In the genomic region with DNA sequence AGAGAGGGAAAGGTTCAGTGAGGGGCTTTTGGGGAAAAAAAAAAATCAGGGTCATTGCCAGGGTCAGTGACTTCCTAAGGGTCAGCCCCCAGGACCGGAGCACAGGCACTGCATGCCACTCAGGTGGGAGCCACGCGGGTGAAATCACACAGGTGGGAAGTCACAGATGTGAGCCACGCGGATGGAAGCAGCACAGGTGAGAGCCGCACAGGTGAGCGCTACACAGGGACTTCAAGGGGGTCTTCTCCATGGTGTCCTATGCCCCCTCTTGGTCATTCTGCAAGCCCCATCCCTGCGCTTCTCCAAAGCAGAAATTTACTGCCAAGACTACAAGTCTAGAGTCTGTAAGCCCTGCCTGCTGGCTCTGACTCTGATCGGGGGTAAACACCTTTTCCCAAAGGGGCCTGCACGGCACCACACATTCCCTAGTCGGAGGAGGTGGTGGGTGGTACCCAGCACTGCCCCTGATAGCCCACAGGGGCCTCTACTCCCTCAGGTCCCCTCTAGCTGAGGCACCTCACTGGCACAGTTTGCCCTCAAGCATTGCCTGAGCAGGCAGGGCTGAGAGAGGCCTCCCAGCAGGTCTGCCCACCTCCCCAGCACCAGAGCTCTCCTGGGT, we compare ENCODE assay signal across 26 cellular contexts. TPM values are rescaled to one million over a fixed set of nuclear protein-coding genes. Genes with fewer than 3 reads are reported as not detected.
A peak's percentile ranks its signal among the peaks of the same experiment; 100 is the strongest.
DNase-seq lines count a peak whose midpoint lies in the region; ATAC-seq and TF ChIP-seq lines count a peak whose summit lies in the region.
"Had no signal": no experiment of that assay in that cellular context is flagged by ENCODE, and none has a peak within 500 bp of the region (broad histone marks: within the 10 kb centered on the region; RNA-seq: fewer than 3 reads in every experiment).

No MANE protein-coding gene starts in this region.

- H2AK5ac ChIP-seq in H9 (ENCODE audit: insufficient read length, low read length), result no peak overlapping the region
- peak overlapping the region; percentile 56 for H2AK5ac ChIP-seq in neuronal stem cell (ENCODE audit: low read depth, low read length)

- H3K36me3 ChIP-seq in neuronal stem cell (replicated peaks in 1 of 2; ENCODE audit: control insufficient read depth in 2 of 2, insufficient read depth in 2 of 2, low read length in 2 of 2), result no peaks in the 10 kb centered on the region
- H3K36me3 ChIP-seq: SJCRH30 had no signal

- H2BK20ac ChIP-seq in H9 (ENCODE audit: low read depth, low read length, poor library complexity, severe bottlenecking), result no peak overlapping the region

- no peak overlapping the region for H4K5ac ChIP-seq in H9 (ENCODE audit: insufficient read length, low read depth, low read length)

- H3K23me2 ChIP-seq in H9 (ENCODE audit: insufficient read length, low read depth, low read length, poor library complexity, severe bottlenecking), result no peaks in the 10 kb centered on the region

- H3K27ac ChIP-seq in H9 (ENCODE audit: insufficient read length, low read depth, low read length) (no peak overlapping the region), coronary artery (no peak overlapping the region), neuronal stem cell (replicated peaks; ENCODE audit: low read length) (no peak overlapping the region)
- H3K27ac ChIP-seq: HL-60, KMS-11, SJCRH30 had no signal

- H3K56ac ChIP-seq in H9 (ENCODE audit: insufficient read length, low read depth, low read length), result no peak overlapping the region

- no peak overlapping the region for H4K91ac ChIP-seq in H9 (ENCODE audit: insufficient read length, low read depth, low read length)
- H4K91ac ChIP-seq in neuronal stem cell (ENCODE audit: low read depth, low read length, poor library complexity), result no peak overlapping the region

- H3K9ac ChIP-seq in H9 (ENCODE audit: extremely low read depth, insufficient read length, low read length) (no peak overlapping the region), neuronal stem cell (ENCODE audit: low read depth, low read length, poor library complexity) (no peak overlapping the region)
- H3K9ac ChIP-seq: KMS-11 had no signal

- H3K27ac Mint-ChIP-seq in H9, result peak overlapping the region in 1 of 3 experiments; percentile 87; a peak in 1 of 7 replicates
- no peak overlapping the region for H3K27ac Mint-ChIP-seq in type B pancreatic cell
- no peak overlapping the region for H3K27ac Mint-ChIP-seq in activated T-helper 17 cell treated with anti-CD3 and anti-CD28 coated beads, Interleukin-2, amount 50 U/mL, for 72 hours
- H3K27ac Mint-ChIP-seq: CD4-positive, alpha-beta memory T cell had no signal

- no peak for TF ChIP-seq CTCF in H9 (conservative IDR thresholded peaks at IDR 0.05)
- TF ChIP-seq CTCF in coronary artery (IDR thresholded peaks at IDR 0.05), result no peak
- no peak for TF ChIP-seq CTCF in type B pancreatic cell (conservative IDR thresholded peaks at IDR 0.05)

- H2BK5ac ChIP-seq in H9 (ENCODE audit: insufficient read length, low read length) (no peak overlapping the region), neuronal stem cell (ENCODE audit: low read length) (no peak overlapping the region)

- H3K9me3 ChIP-seq in H9 (ENCODE audit: control insufficient read depth, low read depth, low read length) (no peaks in the 10 kb centered on the region), neuronal stem cell (replicated peaks in 1 of 2; ENCODE audit: control insufficient read depth in 2 of 2, insufficient read depth in 1 of 2, low read depth in 1 of 2, low read length in 2 of 2) (peaks cover 3 to 4% of the 10 kb centered on the region in 2 donors)
- H3K9me3 ChIP-seq: Caco-2, SJCRH30 had no signal

- no peak overlapping the region for H3K23ac ChIP-seq in H9 (ENCODE audit: insufficient read length, low read depth, low read length)
- no peak overlapping the region for H3K23ac ChIP-seq in neuronal stem cell (ENCODE audit: low read depth, low read length, poor library complexity)

- H3K4me1 ChIP-seq in H9 (ENCODE audit: insufficient read depth, low read length) (no peaks in the 10 kb centered on the region), neuronal stem cell (ENCODE audit: control insufficient read depth in 2 of 2, insufficient read depth in 1 of 2, low read depth in 1 of 2, low read length in 2 of 2) (no peaks in the 10 kb centered on the region)
- H3K4me1 ChIP-seq: Caco-2, SJCRH30 had no signal

- H3K79me2 ChIP-seq in H9 (ENCODE audit: insufficient read depth, low read length), result no peaks in the 10 kb centered on the region

- no peak overlapping the region for H3K18ac ChIP-seq in H9 (ENCODE audit: insufficient read length, low read depth, low read length)
- H3K18ac ChIP-seq in neuronal stem cell (ENCODE audit: low read length), result no peak overlapping the region

- H4K8ac ChIP-seq in H9 (replicated peaks; ENCODE audit: insufficient read length, low read depth, low read length) (no peak overlapping the region), neuronal stem cell (ENCODE audit: low read depth, low read length) (no peak overlapping the region)

- H2BK15ac ChIP-seq in H9 (ENCODE audit: low read depth, low read length), result no peak overlapping the region
- no peak overlapping the region for H2BK15ac ChIP-seq in neuronal stem cell (ENCODE audit: low read length)

- H3K27me3 Mint-ChIP-seq in H9 (ENCODE audit: low read depth), result peaks cover 68% of the 10 kb centered on the region
- peaks cover 6% of the 10 kb centered on the region for H3K27me3 Mint-ChIP-seq in type B pancreatic cell
- H3K27me3 Mint-ChIP-seq in activated T-helper 17 cell treated with anti-CD3 and anti-CD28 coated beads, Interleukin-2, amount 50 U/mL, for 72 hours, result peaks cover 6% of the 10 kb centered on the region

- H3K4me3 Mint-ChIP-seq in H9 (no peak overlapping the region), type B pancreatic cell (no peak overlapping the region)
- H3K4me3 Mint-ChIP-seq in activated T-helper 17 cell treated with anti-CD3 and anti-CD28 coated beads, Interleukin-2, amount 50 U/mL, for 72 hours, result no peak overlapping the region
- H3K4me3 Mint-ChIP-seq: CD4-positive, alpha-beta memory T cell had no signal

- no peak for ATAC-seq in activated T-helper 17 cell treated with anti-CD3 and anti-CD28 coated beads, Interleukin-2, amount 50 U/mL, for 72 hours (replicated peaks)
- ATAC-seq: GM12878, HCT116, Panc1 had no signal

- H2BK12ac ChIP-seq in H9 (ENCODE audit: insufficient read length, low read depth, low read length), result no peak overlapping the region
- no peak overlapping the region for H2BK12ac ChIP-seq in neuronal stem cell (ENCODE audit: low read length)

- H3K14ac ChIP-seq in H9 (ENCODE audit: insufficient read depth, low read length) (no peak overlapping the region), neuronal stem cell (ENCODE audit: low read length) (no peak overlapping the region)

- H3K4me2 ChIP-seq in H9 (ENCODE audit: insufficient read depth, insufficient read length, low read length), result no peak overlapping the region
- H3K4me2 ChIP-seq in neuronal stem cell (ENCODE audit: insufficient read depth, low read length, poor library complexity, severe bottlenecking), result no peak overlapping the region
- H3K4me2 ChIP-seq: KMS-11 had no signal

- no peak overlapping the region for H2AFZ ChIP-seq in H9 (ENCODE audit: low read length)
- no peak overlapping the region for H2AFZ ChIP-seq in neuronal stem cell (ENCODE audit: low read length)

- no CpG with 5 or more reads among the region's 11 CpGs for WGBS in H9 (ENCODE audit: extremely low coverage, insufficient read length, low lambda C conversion rate)
- WGBS in neuronal stem cell (ENCODE audit: extremely low coverage in 2 of 2, insufficient read length in 2 of 2, insufficient replicate concordance in 1 of 2), 2 donors, result no CpG with 5 or more reads among the region's 11 CpGs

- H3K79me1 ChIP-seq in H9 (ENCODE audit: insufficient read depth, low read depth, low read length, poor library complexity, severe bottlenecking) (no peaks in the 10 kb centered on the region), neuronal stem cell (ENCODE audit: low read depth, low read length) (no peaks in the 10 kb centered on the region)

- H3K27me3 ChIP-seq in H9 (ENCODE audit: insufficient read depth, low read length), result no peaks in the 10 kb centered on the region
- peaks cover 0 to 18% (median 2%) of the 10 kb centered on the region in 3 experiments for H3K27me3 ChIP-seq in neuronal stem cell (ENCODE audit: control insufficient read depth in 3 of 3, insufficient read depth in 3 of 3, low read depth in 1 of 3, low read length in 3 of 3)

- H2BK120ac ChIP-seq in H9 (ENCODE audit: low read depth, low read length, poor library complexity, severe bottlenecking) (no peak overlapping the region), neuronal stem cell (ENCODE audit: low read depth, low read length) (no peak overlapping the region)

- H3K4me1 Mint-ChIP-seq in H9, result peaks cover 0 to 8% of the 10 kb centered on the region in 2 experiments; a peak in 2 of 4 replicates
- peaks cover 9% of the 10 kb centered on the region for H3K4me1 Mint-ChIP-seq in type B pancreatic cell (ENCODE audit: unreplicated experiment)
- H3K4me1 Mint-ChIP-seq in activated T-helper 17 cell treated with anti-CD3 and anti-CD28 coated beads, Interleukin-2, amount 50 U/mL, for 72 hours, result no peaks in the 10 kb centered on the region
- H3K4me1 Mint-ChIP-seq: CD4-positive, alpha-beta memory T cell had no signal

- no peak overlapping the region for H3K4me3 ChIP-seq in coronary artery
- H3K4me3 ChIP-seq in neuronal stem cell (ENCODE audit: low read length in 2 of 2), result no peak overlapping the region
- H3K4me3 ChIP-seq: GM12878, SJCRH30 had no signal

- H4K20me1 ChIP-seq in H9 (ENCODE audit: control insufficient read depth, insufficient read depth, insufficient read length), result no peaks in the 10 kb centered on the region

- DNase-seq in H9 (peak; percentile 25), coronary artery (ENCODE audit: low spot score) (peak; percentile 41), neuronal stem cell (ENCODE audit: low spot score) (no peak), type B pancreatic cell (ENCODE audit: extremely low spot score, unreplicated experiment) (peak; percentile 54), germinal center (ENCODE audit: low spot score) (no peak), SIG-M5 treated with dmso at 0.1 percent for 504 hours (lab: John Stamatoyannopoulos, UW; ENCODE audit: unreplicated experiment) (no peak)
- DNase-seq: Caco-2; CD4-positive, alpha-beta memory T cell; DMS 273 treated with DMSO at 0.1 percent for 48 hours; DMS79 treated with DMSO at 0.1 percent for 48 hours; GOT3; NCI-H1105; NCI-H2029 treated with DMSO at 0.1 percent for 48 hours; NCI-H345; NCI-H524; NCI-H774; NK-92 treated with Interleukin-12 subunit alpha and Interleukin-12 subunit beta, amount 100 ng/mL, for 24 hours; SJCRH30 had no signal

- H3K4ac ChIP-seq in H9 (ENCODE audit: low read depth, low read length), result no peak overlapping the region
- H3K4ac ChIP-seq in neuronal stem cell (ENCODE audit: low read length), result no peak overlapping the region

- H3K36me3 Mint-ChIP-seq in H9 (ENCODE audit: insufficient read depth in 1 of 3, low read depth in 3 of 3) (no peaks in the 10 kb centered on the region), type B pancreatic cell (no peaks in the 10 kb centered on the region)
- H3K36me3 Mint-ChIP-seq in activated T-helper 17 cell treated with anti-CD3 and anti-CD28 coated beads, Interleukin-2, amount 50 U/mL, for 72 hours (ENCODE audit: low read depth), result no peaks in the 10 kb centered on the region
- H3K36me3 Mint-ChIP-seq: CD4-positive, alpha-beta memory T cell had no signal

- H3K9me3 Mint-ChIP-seq in H9, result peaks cover 5 to 8% of the 10 kb centered on the region in 2 experiments; a peak in 4 of 5 replicates
- H3K9me3 Mint-ChIP-seq in type B pancreatic cell, result no peaks in the 10 kb centered on the region
- H3K9me3 Mint-ChIP-seq in activated T-helper 17 cell treated with anti-CD3 and anti-CD28 coated beads, Interleukin-2, amount 50 U/mL, for 72 hours, result no peaks in the 10 kb centered on the region
- H3K9me3 Mint-ChIP-seq: CD4-positive, alpha-beta memory T cell had no signal

- H3T11ph ChIP-seq in H9 (ENCODE audit: low read length), result no peak overlapping the region

RNA-seq across cellular contexts. Expression of a gene that starts 18.3 kb away (rescaled TPM):
- total RNA-seq in H9 (2021), result not detected in 2 replicates
- not detected for polyA plus RNA-seq in neuronal stem cell (2013, experiment 1 of 2)
- polyA plus RNA-seq in neuronal stem cell (2013, experiment 2 of 2), result not detected
- not detected in 2 replicates for total RNA-seq in type B pancreatic cell (ENCODE audit: low replicate concordance)
- not detected for total RNA-seq in activated T-helper 17 cell treated with anti-CD3 and anti-CD28 coated beads, Interleukin-2, amount 50 U/mL, for 72 hours
- total RNA-seq: Caco-2; CD4-positive, alpha-beta memory T cell; GM12878; HT1080; SJCRH30 had no signal
- polyA plus RNA-seq: BJ; CD4-positive, alpha-beta memory T cell; GM12878 had no signal

RNA-seq across cellular contexts. Expression of a gene that starts 47.6 kb away (rescaled TPM):
- total RNA-seq in H9 (2021) (0.31 and 0.37 TPM in 2 replicates), type B pancreatic cell (ENCODE audit: low replicate concordance) (3.7 and 5.6 TPM in 2 replicates)
- polyA plus RNA-seq in neuronal stem cell (2013, experiment 1 of 2), result 0.06 TPM
- polyA plus RNA-seq in neuronal stem cell (2013, experiment 2 of 2), result 0.03 TPM
- total RNA-seq in activated T-helper 17 cell treated with anti-CD3 and anti-CD28 coated beads, Interleukin-2, amount 50 U/mL, for 72 hours, result not detected
- total RNA-seq: Caco-2, GM12878, HT1080, SJCRH30 had no signal
- polyA plus RNA-seq: BJ had no signal

Comparison
In these comparisons a context has a peak if more than half of its experiments do, and no peak if none do; other contexts are left out.
1. DNase-seq: peak in H9 (single experiment), coronary artery (single experiment) and type B pancreatic cell (single experiment); none in neuronal stem cell (single experiment), germinal center (single experiment) and SIG-M5 treated with dmso at 0.1 percent for 504 hours (single experiment).